In the genomic region with DNA sequence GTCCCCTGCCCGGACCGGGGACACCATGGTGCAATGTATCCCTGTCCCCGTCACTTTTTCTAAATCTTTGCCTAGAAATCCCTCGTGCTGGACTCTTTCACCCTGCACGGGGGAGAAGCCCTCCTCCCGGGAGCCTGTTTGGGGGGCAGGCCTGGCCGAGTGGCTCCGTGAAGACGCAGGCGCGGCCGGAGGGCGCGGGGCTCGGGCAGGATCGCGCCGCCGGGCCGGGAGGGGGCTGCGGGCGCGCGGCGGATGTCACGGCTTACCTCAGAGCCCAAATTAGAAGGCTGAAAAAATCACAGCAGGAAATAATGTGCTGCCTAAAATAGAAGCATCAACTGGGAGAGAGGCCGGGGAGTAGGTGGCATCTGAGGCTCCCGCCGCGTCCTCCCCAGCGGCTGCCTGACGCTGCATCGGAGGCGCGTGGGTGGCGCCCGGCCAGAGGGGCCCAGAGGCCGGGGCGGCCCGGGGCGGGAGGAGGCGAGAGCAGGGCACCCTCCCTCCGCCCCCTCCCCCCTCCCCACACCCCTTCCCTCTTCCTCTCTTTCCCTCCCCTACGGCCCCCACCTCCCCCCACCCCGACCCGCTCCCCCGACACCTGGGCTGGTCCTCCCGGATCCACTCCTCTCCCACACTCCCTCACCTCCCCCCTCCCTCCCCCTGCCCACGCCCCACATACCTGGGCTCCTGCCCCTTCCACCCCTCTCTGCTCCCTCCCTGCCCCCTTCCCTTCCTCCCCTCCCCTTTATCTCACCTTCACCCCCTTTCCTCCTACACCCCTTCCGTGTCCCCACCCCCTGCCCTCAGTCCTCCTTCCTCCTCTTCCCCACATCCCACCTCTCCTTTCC, we compare ENCODE assay signal across 7 cellular contexts.
DNase-seq lines count a peak whose midpoint lies in the region; ATAC-seq and TF ChIP-seq lines count a peak whose summit lies in the region.

No MANE protein-coding gene starts in this region.

- peak overlapping the region; percentile 29 for H3K4me3 ChIP-seq in HEK293 (ENCODE audit: low read depth, low read length)
- H3K4me3 ChIP-seq in WERI-Rb-1 (ENCODE audit: low read depth, low read length): peak overlapping the region; percentile 63
- H3K4me3 ChIP-seq in duodenal mucosa (ENCODE audit: low read depth in 1 of 2, low read length in 2 of 2): peak overlapping the region; percentile 43 to 48

- H3K9me3 ChIP-seq in HEK293 (ENCODE audit: control insufficient read depth, insufficient read depth, low read depth, low read length) (no peaks in the 10 kb centered on the region), WERI-Rb-1 (ENCODE audit: severe bottlenecking) (no peaks in the 10 kb centered on the region), duodenal mucosa (ENCODE audit: control insufficient read depth in 1 of 2, low read length in 2 of 2) (no peaks in the 10 kb centered on the region)

- no peaks in the 10 kb centered on the region for H3K36me3 Mint-ChIP-seq in memory B cell
- H3K36me3 Mint-ChIP-seq in stimulated activated naive CD8-positive, alpha-beta T cell treated with anti-CD3 and anti-CD28 coated beads, Interleukin-15, Interleukin-2, amounts not matched to agents 100 ng/mL and 50 ng/mL, for 24 hours (ENCODE audit: low read depth): no peaks in the 10 kb centered on the region

- peak overlapping the region; percentile 67; the same call in 1 of the 2 replicates for H3K27ac ChIP-seq in HEK293 (ENCODE audit: extremely low read depth, low read depth, low read length)
- H3K27ac ChIP-seq in WERI-Rb-1: peak overlapping the region; percentile 33; the same call in 1 of the 2 replicates
- H3K27ac ChIP-seq in duodenal mucosa (ENCODE audit: low read depth, low read length): no peak overlapping the region

- no peak overlapping the region for H3K9ac ChIP-seq in duodenal mucosa (ENCODE audit: low read depth in 1 of 2, low read length in 2 of 2)

- H3K4me1 ChIP-seq in HEK293 (ENCODE audit: control insufficient read depth, insufficient read depth, low read length): peaks cover 4% of the 10 kb centered on the region; the same call in 1 of the 2 replicates
- no peaks in the 10 kb centered on the region for H3K4me1 ChIP-seq in duodenal mucosa (ENCODE audit: control insufficient read depth in 1 of 2, insufficient read depth in 2 of 2, low read length in 2 of 2)

- no peaks in the 10 kb centered on the region for H3K9me3 Mint-ChIP-seq in memory B cell
- no peaks in the 10 kb centered on the region for H3K9me3 Mint-ChIP-seq in stimulated activated naive CD8-positive, alpha-beta T cell treated with anti-CD3 and anti-CD28 coated beads, Interleukin-15, Interleukin-2, amounts not matched to agents 100 ng/mL and 50 ng/mL, for 24 hours

- H3K27ac Mint-ChIP-seq in memory B cell: no peak overlapping the region
- H3K27ac Mint-ChIP-seq in stimulated activated naive CD8-positive, alpha-beta T cell treated with anti-CD3 and anti-CD28 coated beads, Interleukin-15, Interleukin-2, amounts not matched to agents 100 ng/mL and 50 ng/mL, for 24 hours: no peak overlapping the region

- DNase-seq in WERI-Rb-1: peak; percentile 38
- DNase-seq in memory B cell (ENCODE audit: low spot score in 2 of 2): no peak
- DNase-seq in NCI-H1694 treated with DMSO at 0.1 percent for 48 hours (lab: John Stamatoyannopoulos, UW): no peak

- no peaks in the 10 kb centered on the region for H3K27me3 ChIP-seq in WERI-Rb-1 (ENCODE audit: insufficient read depth, low read depth, severe bottlenecking)
- H3K27me3 ChIP-seq in duodenal mucosa (ENCODE audit: control insufficient read depth in 1 of 2, insufficient read depth in 2 of 2, low read length in 2 of 2): no peaks in the 10 kb centered on the region

- CTCF ChIA-PET in HEK293 (lab: Yijun Ruan, JAX): interaction anchor here (0.5 to 3.0 kb wide), 4 partner anchors 10 to 31 kb away, joined by 3 to 14 read pairs (median 6); no protein-coding TSS in a partner anchor

- H3K36me3 ChIP-seq in HEK293 (ENCODE audit: control insufficient read depth in 2 of 2, insufficient read depth in 1 of 2, low read length in 2 of 2): no peaks in the 10 kb centered on the region
- no peaks in the 10 kb centered on the region for H3K36me3 ChIP-seq in WERI-Rb-1
- H3K36me3 ChIP-seq in duodenal mucosa (ENCODE audit: control insufficient read depth in 1 of 2, insufficient read depth in 2 of 2, low read length in 2 of 2): no peaks in the 10 kb centered on the region

- POLR2A ChIA-PET in HEK293 (lab: Yijun Ruan, JAX): no interaction called here

- H3K27me3 Mint-ChIP-seq in memory B cell: peaks cover 21% of the 10 kb centered on the region
- H3K27me3 Mint-ChIP-seq in stimulated activated naive CD8-positive, alpha-beta T cell treated with anti-CD3 and anti-CD28 coated beads, Interleukin-15, Interleukin-2, amounts not matched to agents 100 ng/mL and 50 ng/mL, for 24 hours: peaks cover 26% of the 10 kb centered on the region

- ATAC-seq in memory B cell (ENCODE audit: low read depth) (peak; percentile 45), GM21737 (IDR thresholded peaks at IDR 0.05; ENCODE audit: unreplicated experiment) (no peak)

- no peak for TF ChIP-seq CTCF in HEK293 (tag by site-specific recombination; IDR thresholded peaks at IDR 0.05)
- TF ChIP-seq CTCF in WERI-Rb-1 (IDR thresholded peaks at IDR 0.05; ENCODE audit: low read depth, low read length): no peak

- no peak overlapping the region for H3K4me3 Mint-ChIP-seq in memory B cell
- H3K4me3 Mint-ChIP-seq in stimulated activated naive CD8-positive, alpha-beta T cell treated with anti-CD3 and anti-CD28 coated beads, Interleukin-15, Interleukin-2, amounts not matched to agents 100 ng/mL and 50 ng/mL, for 24 hours: peak overlapping the region; percentile 21

- H3K4me1 Mint-ChIP-seq in memory B cell: peaks cover 6% of the 10 kb centered on the region
- H3K4me1 Mint-ChIP-seq in stimulated activated naive CD8-positive, alpha-beta T cell treated with anti-CD3 and anti-CD28 coated beads, Interleukin-15, Interleukin-2, amounts not matched to agents 100 ng/mL and 50 ng/mL, for 24 hours (ENCODE audit: low read depth): peaks cover 42% of the 10 kb centered on the region

TF ChIP-seq in HEK293, 187 proteins besides CTCF, POLR2A, EP300 and RAD21 (continues in another document):
- TF ChIP-seq GFI1B (tag by site-specific recombination; IDR thresholded peaks at IDR 0.05) (peak; percentile 45; the same call in 1 of the 2 replicates), SP7 (tag by site-specific recombination; IDR thresholded peaks at IDR 0.05) (peak; percentile 64; the same call in 1 of the 2 replicates), ZNF341 (tag by site-specific recombination; IDR thresholded peaks at IDR 0.05; ENCODE audit: low read depth) (no peak), SP3 (tag by site-specific recombination; IDR thresholded peaks at IDR 0.05) (peak; percentile 37; the same call in 1 of the 2 replicates), ZSCAN23 (tag by site-specific recombination; IDR thresholded peaks at IDR 0.05) (no peak), ZIC2 (tag by site-specific recombination; IDR thresholded peaks at IDR 0.05) (peak; percentile 74), ZNF184 (tag by site-specific recombination; IDR thresholded peaks at IDR 0.05) (0 out of 2 replicates have a peak, but pooled peaks have one; percentile 46), ZFHX2 (tag by site-specific recombination; conservative IDR thresholded peaks at IDR 0.05) (peak; percentile 76)
- TF ChIP-seq, protein P1, sequence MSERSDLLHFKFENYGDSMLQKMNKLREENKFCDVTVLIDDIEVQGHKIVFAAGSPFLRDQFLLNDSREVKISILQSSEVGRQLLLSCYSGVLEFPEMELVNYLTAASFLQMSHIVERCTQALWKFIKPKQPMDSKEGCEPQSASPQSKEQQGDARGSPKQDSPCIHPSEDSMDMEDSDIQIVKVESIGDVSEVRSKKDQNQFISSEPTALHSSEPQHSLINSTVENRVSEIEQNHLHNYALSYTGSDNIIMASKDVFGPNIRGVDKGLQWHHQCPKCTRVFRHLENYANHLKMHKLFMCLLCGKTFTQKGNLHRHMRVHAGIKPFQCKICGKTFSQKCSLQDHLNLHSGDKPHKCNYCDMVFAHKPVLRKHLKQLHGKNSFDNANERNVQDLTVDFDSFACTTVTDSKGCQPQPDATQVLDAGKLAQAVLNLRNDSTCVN (tag by site-specific recombination; optimal IDR thresholded peaks at IDR 0.05): peak; percentile 44
- TF ChIP-seq, protein P2, sequence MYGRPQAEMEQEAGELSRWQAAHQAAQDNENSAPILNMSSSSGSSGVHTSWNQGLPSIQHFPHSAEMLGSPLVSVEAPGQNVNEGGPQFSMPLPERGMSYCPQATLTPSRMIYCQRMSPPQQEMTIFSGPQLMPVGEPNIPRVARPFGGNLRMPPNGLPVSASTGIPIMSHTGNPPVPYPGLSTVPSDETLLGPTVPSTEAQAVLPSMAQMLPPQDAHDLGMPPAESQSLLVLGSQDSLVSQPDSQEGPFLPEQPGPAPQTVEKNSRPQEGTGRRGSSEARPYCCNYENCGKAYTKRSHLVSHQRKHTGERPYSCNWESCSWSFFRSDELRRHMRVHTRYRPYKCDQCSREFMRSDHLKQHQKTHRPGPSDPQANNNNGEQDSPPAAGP (tag by site-specific recombination; IDR thresholded peaks at IDR 0.05): peak; percentile 54; the same call in 1 of the 2 replicates
- TF ChIP-seq, protein P3, sequence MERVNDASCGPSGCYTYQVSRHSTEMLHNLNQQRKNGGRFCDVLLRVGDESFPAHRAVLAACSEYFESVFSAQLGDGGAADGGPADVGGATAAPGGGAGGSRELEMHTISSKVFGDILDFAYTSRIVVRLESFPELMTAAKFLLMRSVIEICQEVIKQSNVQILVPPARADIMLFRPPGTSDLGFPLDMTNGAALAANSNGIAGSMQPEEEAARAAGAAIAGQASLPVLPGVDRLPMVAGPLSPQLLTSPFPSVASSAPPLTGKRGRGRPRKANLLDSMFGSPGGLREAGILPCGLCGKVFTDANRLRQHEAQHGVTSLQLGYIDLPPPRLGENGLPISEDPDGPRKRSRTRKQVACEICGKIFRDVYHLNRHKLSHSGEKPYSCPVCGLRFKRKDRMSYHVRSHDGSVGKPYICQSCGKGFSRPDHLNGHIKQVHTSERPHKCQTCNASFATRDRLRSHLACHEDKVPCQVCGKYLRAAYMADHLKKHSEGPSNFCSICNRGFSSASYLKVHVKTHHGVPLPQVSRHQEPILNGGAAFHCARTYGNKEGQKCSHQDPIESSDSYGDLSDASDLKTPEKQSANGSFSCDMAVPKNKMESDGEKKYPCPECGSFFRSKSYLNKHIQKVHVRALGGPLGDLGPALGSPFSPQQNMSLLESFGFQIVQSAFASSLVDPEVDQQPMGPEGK (tag by site-specific recombination; IDR thresholded peaks at IDR 0.05): no peak
- TF ChIP-seq, protein P4, sequence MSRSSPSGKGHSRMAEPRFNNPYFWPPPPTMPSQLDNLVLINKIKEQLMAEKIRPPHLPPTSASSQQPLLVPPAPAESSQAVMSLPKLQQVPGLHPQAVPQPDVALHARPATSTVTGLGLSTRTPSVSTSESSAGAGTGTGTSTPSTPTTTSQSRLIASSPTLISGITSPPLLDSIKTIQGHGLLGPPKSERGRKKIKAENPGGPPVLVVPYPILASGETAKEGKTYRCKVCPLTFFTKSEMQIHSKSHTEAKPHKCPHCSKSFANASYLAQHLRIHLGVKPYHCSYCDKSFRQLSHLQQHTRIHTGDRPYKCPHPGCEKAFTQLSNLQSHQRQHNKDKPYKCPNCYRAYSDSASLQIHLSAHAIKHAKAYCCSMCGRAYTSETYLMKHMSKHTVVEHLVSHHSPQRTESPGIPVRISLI (tag by site-specific recombination; IDR thresholded peaks at IDR 0.05): peak; percentile 26; the same call in 1 of the 2 replicates
